ENCODE assay signal across 23 cellular contexts in the genomic region with DNA sequence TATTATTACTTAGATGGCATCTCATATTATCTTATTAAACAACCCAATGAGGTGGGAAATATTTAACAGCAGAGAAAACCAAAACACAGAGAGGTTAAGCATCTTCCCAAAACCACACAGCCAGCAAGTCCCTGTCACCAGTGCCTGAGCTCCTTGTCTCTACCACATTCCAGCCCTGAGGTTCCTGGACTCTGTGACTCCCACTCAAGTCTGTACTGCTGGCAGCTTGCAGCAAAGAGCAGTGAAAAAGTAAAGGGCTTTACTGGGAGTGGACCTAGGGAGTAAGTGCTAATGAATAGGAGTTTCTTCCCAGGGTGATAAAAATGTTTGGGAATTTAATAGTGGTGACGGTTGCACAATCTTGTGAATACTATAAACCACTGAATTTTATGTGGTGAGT. TPM values are rescaled to one million over a fixed set of nuclear protein-coding genes. Genes with fewer than 3 reads are reported as not detected.
DNase-seq lines count a peak whose midpoint lies in the region; ATAC-seq and TF ChIP-seq lines count a peak whose summit lies in the region.
"Had no signal": no experiment of that assay in that cellular context is flagged by ENCODE, and none has a peak within 500 bp of the region (broad histone marks: within the 10 kb centered on the region; RNA-seq: fewer than 3 reads in every experiment).

No MANE protein-coding gene starts in this region.

- H4K20me1 ChIP-seq in IMR-90 (ENCODE audit: insufficient read depth, low read length) (no peaks in the 10 kb centered on the region; the same call in none of the 2 replicates), hepatocyte (ENCODE audit: insufficient read depth, poor library complexity, severe bottlenecking) (no peaks in the 10 kb centered on the region)

- no peak overlapping the region for H3K14ac ChIP-seq in IMR-90 (replicated peaks; ENCODE audit: low read depth, low read length)

- no peak overlapping the region for H2AK5ac ChIP-seq in IMR-90 (ENCODE audit: low read depth, low read length)

- H3K4ac ChIP-seq in IMR-90 (ENCODE audit: low read depth, low read length), result no peak overlapping the region

- POLR2A ChIA-PET in IMR-90 (lab: Charles Lee; ENCODE audit: unreplicated experiment), result no interaction called here

- no peak for ATAC-seq in IMR-90 (ENCODE audit: low read depth)
- no peak for ATAC-seq in GM21360 (IDR thresholded peaks at IDR 0.05; ENCODE audit: unreplicated experiment)
- ATAC-seq: CD8-positive, alpha-beta T cell had no signal

- H2AFZ ChIP-seq in IMR-90 (replicated peaks; ENCODE audit: low read length, poor library complexity), result no peak overlapping the region
- H2AFZ ChIP-seq in hepatocyte, result no peak overlapping the region
- H2AFZ ChIP-seq: PC-9 had no signal

- no peak overlapping the region for H4K91ac ChIP-seq in IMR-90 (ENCODE audit: insufficient read depth, low read depth, low read length)

- H2BK20ac ChIP-seq in IMR-90 (ENCODE audit: low read depth, low read length), result no peak overlapping the region

- H3K79me2 ChIP-seq in hepatocyte, result no peaks in the 10 kb centered on the region

- H3K56ac ChIP-seq in IMR-90 (ENCODE audit: extremely low read depth, insufficient read depth, low read length), result no peak overlapping the region

- in situ Hi-C loops in IMR-90 (cut with MboI; ENCODE audit: low sequenced_read_pairs), result no loop called here

- no TSS peak for BruUV-seq in IMR-90 (replicated peaks; lab: Mats Ljungman, UMichigan)

- H3K27me3 ChIP-seq in IMR-90 (ENCODE audit: control insufficient read depth, insufficient read depth, low read length), result no peaks in the 10 kb centered on the region
- no peaks in the 10 kb centered on the region for H3K27me3 ChIP-seq in hepatocyte
- no peaks in the 10 kb centered on the region for H3K27me3 ChIP-seq in esophagus squamous epithelium
- H3K27me3 ChIP-seq in ascending aorta, result no peaks in the 10 kb centered on the region
- H3K27me3 ChIP-seq: BLaER1, MG63 had no signal

- no peak overlapping the region for H2BK15ac ChIP-seq in IMR-90 (ENCODE audit: low read depth, low read length)

- peaks cover 36 to 45% of the 10 kb centered on the region in 2 experiments for H3K79me1 ChIP-seq in IMR-90 (ENCODE audit: low read depth in 1 of 2, low read length in 2 of 2)

- H3K23ac ChIP-seq in IMR-90 (ENCODE audit: low read depth, low read length), result no peak overlapping the region

- no peak overlapping the region for H4K8ac ChIP-seq in IMR-90 (ENCODE audit: low read depth in 2 of 2, low read length in 2 of 2)

- no peak overlapping the region for H2BK120ac ChIP-seq in IMR-90 (ENCODE audit: low read depth, low read length)

- H3K36me3 ChIP-seq in IMR-90 (ENCODE audit: control insufficient read depth, insufficient read depth, low read length) (no peaks in the 10 kb centered on the region), hepatocyte (replicated peaks; ENCODE audit: insufficient read depth, low read depth) (no peaks in the 10 kb centered on the region), esophagus squamous epithelium (no peaks in the 10 kb centered on the region), ascending aorta (no peaks in the 10 kb centered on the region)
- H3K36me3 ChIP-seq: BLaER1, MG63 had no signal

- H3K9me1 ChIP-seq in IMR-90 (ENCODE audit: insufficient read depth, low read length), result peaks cover 6% of the 10 kb centered on the region

- peak; percentile 35 for DNase-seq in AG09309 (ENCODE audit: low read depth)
- no peak for DNase-seq in IMR-90
- no peak for DNase-seq in hepatocyte (ENCODE audit: low spot score)
- DNase-seq in posterior vena cava (ENCODE audit: low spot score), result peak; percentile 25
- no peak for DNase-seq in esophagus squamous epithelium (lab: John Stamatoyannopoulos, UW)
- no peak for DNase-seq in ascending aorta (ENCODE audit: low spot score in 2 of 2)
- no peak for DNase-seq in activated CD4-positive, alpha-beta T cell treated with anti-CD3 and anti-CD28 coated beads for 1 hour
- DNase-seq: 8988T; Calu3; CD8-positive, alpha-beta T cell; EL; H7; Karpas-422; MG63; NCI-H1048; NCI-H1436 treated with DMSO at 0.1 percent for 48 hours; NCI-H2029; NCI-H2171; NCI-H526; PC-9 had no signal

- H3K9me2 ChIP-seq in hepatocyte (replicated peaks; ENCODE audit: insufficient read depth), result no peaks in the 10 kb centered on the region

- no CpG with 5 or more reads among the region's 1 CpG for WGBS in IMR-90 (ENCODE audit: extremely low coverage in 2 of 2, insufficient read length in 1 of 2), 2 experiments
- WGBS in hepatocyte (ENCODE audit: low lambda C conversion rate, missing lambda C conversion rate), result 77% methylated on average over 1 of the region's 1 CpG
- WGBS in esophagus squamous epithelium, 2 donors, result 70 to 92% methylated on average over 1 of the region's 1 CpG

- TF ChIP-seq RAD21 in IMR-90 (IDR thresholded peaks at IDR 0.05; ENCODE audit: low read length), result no peak

- H3K4me2 ChIP-seq in IMR-90 (ENCODE audit: low read depth, low read length) (no peak overlapping the region), hepatocyte (peak overlapping the region; percentile 69)
- H3K4me2 ChIP-seq: BLaER1, PC-9 had no signal

- no peak overlapping the region for H3K18ac ChIP-seq in IMR-90 (ENCODE audit: low read depth, low read length)

- intact Hi-C loops in IMR-90 (cut with micrococcal nuclease) (no loop called here), posterior vena cava (cut with DNase I) (no loop called here), esophagus squamous epithelium (cut with DNase I) (no loop called here), ascending aorta (cut with DNase I) (no loop called here)

- no peak overlapping the region for H3K27ac ChIP-seq in IMR-90 (ENCODE audit: insufficient read depth, low read length)
- peak overlapping the region; percentile 19 for H3K27ac ChIP-seq in hepatocyte
- H3K27ac ChIP-seq in esophagus squamous epithelium, result no peak overlapping the region
- no peak overlapping the region for H3K27ac ChIP-seq in ascending aorta
- H3K27ac ChIP-seq: BLaER1, HL-60, PC-9 had no signal

- CTCF ChIA-PET in IMR-90 (lab: Yijun Ruan, JAX), result no interaction called here

- TF ChIP-seq CTCF in AG09309 (IDR thresholded peaks at IDR 0.05; ENCODE audit: control insufficient read depth, insufficient read depth, low read depth, low read length, missing control alignments), result no peak
- TF ChIP-seq CTCF in IMR-90 (conservative IDR thresholded peaks at IDR 0.05; ENCODE audit: low read depth, low read length), result no peak
- TF ChIP-seq CTCF in hepatocyte (IDR thresholded peaks at IDR 0.05; ENCODE audit: poor library complexity), result no peak
- no peak for TF ChIP-seq CTCF in esophagus squamous epithelium (IDR thresholded peaks at IDR 0.05)
- TF ChIP-seq CTCF in ascending aorta (IDR thresholded peaks at IDR 0.05), result no peak

- no peak overlapping the region for H3K9ac ChIP-seq in IMR-90 (ENCODE audit: low read depth, low read length)
- H3K9ac ChIP-seq: BLaER1 had no signal

- dilution Hi-C loops in IMR-90 (cut with HindIII; ENCODE audit: low sequenced_read_pairs, unreplicated experiment), result no loop called here

- H3K9me3 ChIP-seq in IMR-90 (ENCODE audit: control insufficient read depth, insufficient read depth, low read length) (no peaks in the 10 kb centered on the region), hepatocyte (ENCODE audit: low read depth) (no peaks in the 10 kb centered on the region), esophagus squamous epithelium (no peaks in the 10 kb centered on the region), ascending aorta (no peaks in the 10 kb centered on the region)
- H3K9me3 ChIP-seq: BLaER1, MG63 had no signal

- TF ChIP-seq POLR2A in IMR-90 (IDR thresholded peaks at IDR 0.05; ENCODE audit: low read depth, low read length) (no peak), esophagus squamous epithelium (IDR thresholded peaks at IDR 0.05) (no peak)

- no peak overlapping the region for H3K4me3 ChIP-seq in AG09309 (ENCODE audit: control insufficient read depth, low read depth, low read length)
- H3K4me3 ChIP-seq in IMR-90 (ENCODE audit: insufficient read depth, low read depth, low read length), result no peak overlapping the region
- H3K4me3 ChIP-seq in hepatocyte, result no peak overlapping the region
- H3K4me3 ChIP-seq in esophagus squamous epithelium, result no peak overlapping the region
- no peak overlapping the region for H3K4me3 ChIP-seq in ascending aorta
- H3K4me3 ChIP-seq: BLaER1, MG63, PC-9 had no signal

- H2AK9ac ChIP-seq in IMR-90 (replicated peaks; ENCODE audit: low read depth, low read length, poor library complexity), result no peak overlapping the region

- H3K4me1 ChIP-seq in IMR-90 (ENCODE audit: control insufficient read depth, insufficient read depth, low read length) (peaks cover 24% of the 10 kb centered on the region), hepatocyte (ENCODE audit: insufficient read depth) (peaks cover 26% of the 10 kb centered on the region), esophagus squamous epithelium (peaks cover 0 to 11% (median 0%) of the 10 kb centered on the region in 3 donors), ascending aorta (no peaks in the 10 kb centered on the region)

- H4K5ac ChIP-seq in IMR-90 (ENCODE audit: low read depth, low read length), result no peak overlapping the region

- no peak overlapping the region for H2BK5ac ChIP-seq in IMR-90 (ENCODE audit: low read depth, low read length, poor library complexity, severe bottlenecking)

TF ChIP-seq in IMR-90, 13 proteins besides CTCF, POLR2A, EP300 and RAD21:
- TF ChIP-seq NFE2L2 (IDR thresholded peaks at IDR 0.05; ENCODE audit: low read depth, low read length), result no peak
- peak; percentile 53 for TF ChIP-seq CEBPB (IDR thresholded peaks at IDR 0.05; ENCODE audit: low read depth, low read length)

RNA-seq across cellular contexts. Expression of a gene that starts 22.7 kb away (rescaled TPM):
- 16.1 and 18.6 TPM in 2 replicates for total RNA-seq in IMR-90 (2012; rRNA removed)
- polyA plus RNA-seq in IMR-90 (2012; rRNA removed), result 14.6 and 16.7 TPM in 2 replicates
- 6.6 and 6.9 TPM in 2 replicates for polyA plus RNA-seq in IMR-90 (2012; cell fraction: cytosol; rRNA removed)
- 34.4 and 57.2 TPM in 2 replicates for polyA plus RNA-seq in IMR-90 (2012; cell fraction: nucleus; rRNA removed; ENCODE audit: low replicate concordance)
- 7.9 and 9.9 TPM in 2 replicates for total RNA-seq in hepatocyte
- polyA plus RNA-seq in hepatocyte, result 8.7 and 10.7 TPM in 2 replicates
- 10 to 100 TPM; 20.5 to 20.8 TPM for total RNA-seq in posterior vena cava
- 1 to 10 TPM; 1.9 to 5.9 (median 2.3) TPM for total RNA-seq in esophagus squamous epithelium
- 5.5 TPM for total RNA-seq in ascending aorta

Comparison
In these comparisons a context has a peak if more than half of its experiments do, and no peak if none do; other contexts are left out.
1. DNase-seq: peak in AG09309 (single experiment) and posterior vena cava (single experiment); none in IMR-90 (single experiment), hepatocyte (single experiment), esophagus squamous epithelium (single experiment), ascending aorta (0 of 2) and activated CD4-positive, alpha-beta T cell treated with anti-CD3 and anti-CD28 coated beads for 1 hour (single experiment).